9 cellular contexts compared by ENCODE assay signal in the genomic region with DNA sequence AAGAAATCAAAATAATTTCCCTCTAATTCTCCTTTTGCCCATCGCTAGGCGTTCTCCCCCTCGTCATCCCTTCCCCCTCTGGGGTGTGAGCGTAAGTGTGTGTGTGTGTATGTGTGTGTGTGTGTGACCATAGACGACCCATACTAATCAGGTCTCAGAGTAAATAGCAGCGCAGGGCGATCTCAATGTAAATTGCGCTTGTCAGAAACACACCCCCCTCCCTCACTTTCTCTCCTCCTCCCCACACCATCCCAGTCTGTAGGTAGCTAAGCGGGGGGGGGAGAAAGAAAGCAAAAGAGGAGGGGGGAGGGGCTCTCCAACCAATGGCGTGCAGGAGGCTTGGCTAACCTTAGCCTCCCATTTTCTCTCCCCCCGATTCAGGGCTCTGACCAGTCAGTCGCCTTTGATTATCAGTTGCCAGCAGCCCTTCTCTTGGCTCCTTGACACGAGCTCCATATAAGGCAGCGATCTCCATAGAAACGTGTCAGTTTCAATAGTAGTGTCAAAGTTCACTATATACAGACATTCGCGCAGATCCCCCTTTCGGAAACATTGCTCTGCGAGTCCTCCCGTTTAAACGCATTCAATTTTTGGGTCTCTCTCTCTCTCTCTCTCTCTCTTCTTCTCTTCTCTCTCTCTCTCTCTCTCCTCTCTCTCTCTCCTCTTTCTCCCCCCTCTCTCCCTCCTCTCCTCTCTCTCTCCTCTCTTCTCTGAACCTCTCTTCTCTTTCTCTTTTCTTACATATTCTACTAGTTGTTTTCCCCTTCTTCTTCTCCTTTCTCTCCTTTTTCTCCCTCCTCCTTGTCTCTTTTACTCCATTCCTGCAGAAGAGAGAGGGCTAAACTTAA. TPM values are rescaled to one million over a fixed set of nuclear protein-coding genes. Genes with fewer than 3 reads are reported as not detected.
DNase-seq lines count a peak whose midpoint lies in the region; ATAC-seq and TF ChIP-seq lines count a peak whose summit lies in the region.
"Had no signal": no experiment of that assay in that cellular context is flagged by ENCODE, and none has a peak within 500 bp of the region (broad histone marks: within the 10 kb centered on the region; RNA-seq: fewer than 3 reads in every experiment).

A gene (plus strand): TSS at position 546 of the 848 bp plus-strand sequence. CDS start 1,802 bp downstream, outside the sequence.

- H3K36me3 ChIP-seq in right atrium auricular region, result peaks cover under 1% of the 10 kb centered on the region

- peaks cover 4% of the 10 kb centered on the region for H3K36me3 Mint-ChIP-seq in activated naive CD8-positive, alpha-beta T cell treated with anti-CD3 and anti-CD28 coated beads, Interleukin-2, amount 50 U/mL, for 24 hours (ENCODE audit: low read depth)
- peaks cover 5% of the 10 kb centered on the region for H3K36me3 Mint-ChIP-seq in stimulated activated memory B cell treated with anti-CD40 and anti-IgM and Interleukin-4, amounts not matched to agents 10 μg/mL and 1 μg/mL and 100 μg/mL, for 72 hours
- H3K36me3 Mint-ChIP-seq: IgD-negative memory B cell had no signal

- no peaks in the 10 kb centered on the region for H3K27me3 ChIP-seq in right atrium auricular region

- H3K4me1 Mint-ChIP-seq in activated naive CD8-positive, alpha-beta T cell treated with anti-CD3 and anti-CD28 coated beads, Interleukin-2, amount 50 U/mL, for 24 hours, result peaks cover 36% of the 10 kb centered on the region
- H3K4me1 Mint-ChIP-seq in stimulated activated memory B cell treated with anti-CD40 and anti-IgM and Interleukin-4, amounts not matched to agents 10 μg/mL and 1 μg/mL and 100 μg/mL, for 72 hours, result peaks cover 37% of the 10 kb centered on the region

- no peaks in the 10 kb centered on the region for H3K9me3 ChIP-seq in right atrium auricular region

- TF ChIP-seq CTCF in AG10803 (conservative IDR thresholded peaks at IDR 0.05; ENCODE audit: low read length) (no peak), right atrium auricular region (IDR thresholded peaks at IDR 0.05) (peak; percentile 41 to 100)

- no peak within 1 kb of the TSS for H3K4me3 Mint-ChIP-seq in activated naive CD8-positive, alpha-beta T cell treated with anti-CD3 and anti-CD28 coated beads, Interleukin-2, amount 50 U/mL, for 24 hours
- H3K4me3 Mint-ChIP-seq in stimulated activated memory B cell treated with anti-CD40 and anti-IgM and Interleukin-4, amounts not matched to agents 10 μg/mL and 1 μg/mL and 100 μg/mL, for 72 hours, result no peak within 1 kb of the TSS

- H3K27ac ChIP-seq in right atrium auricular region, result peak within 1 kb of the TSS; percentile 73 to 76

- peak within 1 kb of the TSS; percentile 85 for H3K4me3 ChIP-seq in AG10803 (ENCODE audit: low read length)
- peak within 1 kb of the TSS; percentile 66 to 72 for H3K4me3 ChIP-seq in right atrium auricular region

- DNase-seq in AG10803 (ENCODE audit: low read depth) (peak; percentile 90), H4 (ENCODE audit: low spot score) (peak; percentile 94), NCI-H2196 (lab: John Stamatoyannopoulos, UW; ENCODE audit: unreplicated experiment) (peak; percentile 84), right atrium auricular region (ENCODE audit: low spot score) (peak; percentile 85), putamen (ENCODE audit: low spot score) (peak; percentile 68)
- DNase-seq in activated naive CD8-positive, alpha-beta T cell treated with anti-CD3 and anti-CD28 coated beads, Interleukin-2, amount 50 U/mL, for 24 hours, result no peak
- DNase-seq in activated CD4-positive, CD25-positive, alpha-beta regulatory T cell (lab: John Stamatoyannopoulos, UW), result no peak

- peaks cover 0 to 29% of the 10 kb centered on the region in 2 donors for H3K4me1 ChIP-seq in right atrium auricular region

- peaks cover 50% of the 10 kb centered on the region for H3K27me3 Mint-ChIP-seq in activated naive CD8-positive, alpha-beta T cell treated with anti-CD3 and anti-CD28 coated beads, Interleukin-2, amount 50 U/mL, for 24 hours
- peaks cover 32% of the 10 kb centered on the region for H3K27me3 Mint-ChIP-seq in stimulated activated memory B cell treated with anti-CD40 and anti-IgM and Interleukin-4, amounts not matched to agents 10 μg/mL and 1 μg/mL and 100 μg/mL, for 72 hours

- ATAC-seq in activated naive CD8-positive, alpha-beta T cell treated with anti-CD3 and anti-CD28 coated beads, Interleukin-2, amount 50 U/mL, for 24 hours, result peak; percentile 26
- no peak for ATAC-seq in stimulated activated memory B cell treated with anti-CD40 and anti-IgM and Interleukin-4, amounts not matched to agents 10 μg/mL and 1 μg/mL and 100 μg/mL, for 72 hours

- no peaks in the 10 kb centered on the region for H3K9me3 Mint-ChIP-seq in activated naive CD8-positive, alpha-beta T cell treated with anti-CD3 and anti-CD28 coated beads, Interleukin-2, amount 50 U/mL, for 24 hours
- H3K9me3 Mint-ChIP-seq in stimulated activated memory B cell treated with anti-CD40 and anti-IgM and Interleukin-4, amounts not matched to agents 10 μg/mL and 1 μg/mL and 100 μg/mL, for 72 hours, result no peaks in the 10 kb centered on the region

- peak within 1 kb of the TSS; percentile 39 for H3K27ac Mint-ChIP-seq in activated naive CD8-positive, alpha-beta T cell treated with anti-CD3 and anti-CD28 coated beads, Interleukin-2, amount 50 U/mL, for 24 hours
- H3K27ac Mint-ChIP-seq in stimulated activated memory B cell treated with anti-CD40 and anti-IgM and Interleukin-4, amounts not matched to agents 10 μg/mL and 1 μg/mL and 100 μg/mL, for 72 hours, result no peak within 1 kb of the TSS

RNA-seq across cellular contexts. Expression of the gene that starts here (rescaled TPM):
- 6.5 and 10.3 TPM in 2 replicates for total RNA-seq in H4 (2014; rRNA removed; shearing (Covaris generic))
- total RNA-seq in right atrium auricular region, result 10 to 100 TPM; 35.3 to 37.6 TPM

Comparison
In these comparisons a context has a peak if more than half of its experiments do, and no peak if none do; other contexts are left out.
1. DNase-seq: peak in AG10803 (single experiment), H4 (single experiment), NCI-H2196 (single experiment), right atrium auricular region (single experiment) and putamen (single experiment); none in activated naive CD8-positive, alpha-beta T cell treated with anti-CD3 and anti-CD28 coated beads, Interleukin-2, amount 50 U/mL, for 24 hours (single experiment) and activated CD4-positive, CD25-positive, alpha-beta regulatory T cell (0 of 4).